ENCODE assay signal across 8 cellular contexts in the genomic region with DNA sequence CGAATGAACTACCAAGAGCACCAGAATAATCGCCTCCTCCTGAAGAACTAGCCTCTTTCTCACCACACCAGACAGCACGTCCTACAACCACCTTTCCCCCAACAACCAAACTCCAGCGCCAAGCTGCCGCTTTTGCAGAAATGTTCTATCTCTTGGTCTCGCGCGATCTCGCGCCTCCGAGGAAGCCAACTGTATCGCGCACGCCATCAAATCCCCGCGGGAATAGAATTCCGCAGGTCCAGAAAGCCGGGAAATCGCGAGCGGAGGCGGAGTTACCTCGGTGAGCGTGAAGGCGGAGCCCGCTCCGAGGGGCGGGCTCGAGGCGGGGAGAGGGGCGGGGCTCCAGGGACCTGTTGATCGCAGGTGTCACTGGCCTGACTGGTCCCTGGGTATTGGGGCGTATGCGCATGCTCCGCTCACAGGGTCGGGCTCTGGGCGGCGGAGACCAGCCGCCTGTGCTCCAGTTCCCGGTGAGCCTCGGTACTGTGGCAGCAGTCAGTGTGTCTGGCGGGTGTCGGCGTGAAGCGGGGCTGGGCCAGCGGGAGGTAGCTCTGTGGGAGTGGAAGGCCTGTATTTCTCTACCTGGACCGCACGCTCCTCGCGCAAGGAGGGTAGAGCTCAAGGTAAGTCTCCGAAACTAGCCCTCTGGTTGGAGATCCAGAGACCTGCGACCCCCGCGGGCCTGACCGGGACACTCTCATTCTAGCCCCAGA. TPM values are rescaled to one million over a fixed set of nuclear protein-coding genes. Genes with fewer than 3 reads are reported as not detected.
DNase-seq lines count a peak whose midpoint lies in the region; ATAC-seq and TF ChIP-seq lines count a peak whose summit lies in the region.

A gene (plus strand): TSS at position 463 of the 713 bp plus-strand sequence. CDS start 27,047 bp downstream, outside the sequence.

- H3K27ac ChIP-seq in adipose tissue (ENCODE audit: low read depth, low read length) (peak within 1 kb of the TSS; percentile 70), ovary (peak within 1 kb of the TSS; percentile 90 to 92), thymus (ENCODE audit: low read depth) (peak within 1 kb of the TSS; percentile 90)

- TF ChIP-seq CTCF in GM12875 (IDR thresholded peaks at IDR 0.05; ENCODE audit: borderline replicate concordance, insufficient read depth, low read depth, low read length): no peak
- peak in 1 of 3 donors; percentile 64 for TF ChIP-seq CTCF in ovary (IDR thresholded peaks at IDR 0.05)

- ATAC-seq in HG02798 (IDR thresholded peaks at IDR 0.05; ENCODE audit: poor library complexity, unreplicated experiment): peak; percentile 96
- peak; percentile 97 for ATAC-seq in Right ventricle myocardium superior (ENCODE audit: poor library complexity)

- TF ChIP-seq POLR2A in ovary (IDR thresholded peaks at IDR 0.05): peak; percentile 87

- 0% methylated on average over 54 to 55 of the region's 55 CpGs for WGBS in adipose tissue, 3 donors
- 0 to 1% (median 0%) methylated on average over 45 to 55 of the region's 55 CpGs for WGBS in ovary, 3 donors
- WGBS in thymus: under 1% methylated on average over 55 of the region's 55 CpGs

- DNase-seq in NCI-H1436 treated with DMSO at 0.1 percent for 48 hours (lab: John Stamatoyannopoulos, UW): peak; percentile 89
- DNase-seq in T follicular helper cell (ENCODE audit: low read depth): peak; percentile 97
- DNase-seq in Right ventricle myocardium superior: peak; percentile 98
- peak; percentile 98 to 99 (median 99) for DNase-seq in ovary

- H3K36me3 ChIP-seq in ovary (no peaks in the 10 kb centered on the region), thymus (ENCODE audit: control insufficient read depth, insufficient read depth) (no peaks in the 10 kb centered on the region)

- peak; percentile 43 for TF ChIP-seq EP300 in ovary (IDR thresholded peaks at IDR 0.05)

- H3K27me3 ChIP-seq in ovary (no peaks in the 10 kb centered on the region), thymus (ENCODE audit: control insufficient read depth, insufficient read depth) (peaks cover 3% of the 10 kb centered on the region)

- intact Hi-C loops in Right ventricle myocardium superior (cut with DNase I): loop anchor here (10.0 kb wide), 1 partner anchor 168 kb away; no protein-coding TSS in a partner anchor
- intact Hi-C loops in ovary (cut with DNase I): loop anchor here in 2 of 4 donors (10.0 kb wide), 5 partner anchors 72 to 228 kb away; no protein-coding TSS in a partner anchor

- H3K9me3 ChIP-seq in ovary (no peaks in the 10 kb centered on the region), thymus (ENCODE audit: control insufficient read depth) (no peaks in the 10 kb centered on the region)

- H3K4me3 ChIP-seq in GM12875 (ENCODE audit: low read depth, low read length) (peak within 1 kb of the TSS; percentile 78), ovary (peak within 1 kb of the TSS; percentile 90), thymus (ENCODE audit: low read length) (peak within 1 kb of the TSS; percentile 91)

- no peaks in the 10 kb centered on the region for H3K4me1 ChIP-seq in ovary (ENCODE audit: insufficient read depth)
- H3K4me1 ChIP-seq in thymus (ENCODE audit: control insufficient read depth, insufficient read depth, low read length): peaks cover 7% of the 10 kb centered on the region

RNA-seq across cellular contexts. Expression of the gene that starts here (rescaled TPM):
- polyA plus RNA-seq in adipose tissue (10 to 100 TPM in 2 of 3 donors, 1 to 10 TPM in 1; 9.7 to 28.2 (median 15.6) TPM), ovary (10 to 100 TPM; 10.7 to 14.7 TPM), thymus (18.5 TPM)
- total RNA-seq in Right ventricle myocardium superior (34.7 TPM), ovary (10 to 100 TPM; 19.6 to 98.9 (median 21.6) TPM)

Comparison
In these comparisons a context has a peak if more than half of its experiments do, and no peak if none do; other contexts are left out.
1. Peak in every context shown above with its lines: DNase-seq, ATAC-seq, H3K4me3 ChIP-seq and H3K27ac ChIP-seq.